Comparison of ENCODE assay signal across 9 cellular contexts in genomic region chr13:80337706-80338105, GRCh38. TPM values are rescaled to one million over a fixed set of nuclear protein-coding genes. Genes with fewer than 3 reads are reported as not detected.
DNase-seq lines count a peak whose midpoint lies in the region; ATAC-seq, FAIRE-seq and TF ChIP-seq lines count a peak whose summit lies in the region.
"Had no signal": no experiment of that assay in that cellular context is flagged by ENCODE, and none has a peak within 500 bp of the region (broad histone marks: within the 10 kb centered on the region; RNA-seq: fewer than 3 reads in every experiment).

No MANE protein-coding gene starts in this region.

- H2AFZ ChIP-seq in mammary epithelial cell (ENCODE audit: low read depth, low read length), result no peak overlapping the region

- H3K9ac ChIP-seq in mammary epithelial cell (ENCODE audit: insufficient read depth, low read length) (peak overlapping the region; percentile 97), kidney (ENCODE audit: low read length in 2 of 2) (peak overlapping the region in 1 of 2 donors; percentile 84)

- H4K20me1 ChIP-seq in mammary epithelial cell (ENCODE audit: insufficient read depth, low read length), result no peaks in the 10 kb centered on the region

- peaks cover 9% of the 10 kb centered on the region for H3K36me3 ChIP-seq in mammary epithelial cell (ENCODE audit: insufficient read depth, low read length)
- peaks cover 2 to 6% of the 10 kb centered on the region in 2 donors for H3K36me3 ChIP-seq in kidney (ENCODE audit: control insufficient read depth in 1 of 2, insufficient read depth in 2 of 2, low read length in 2 of 2)
- peaks cover 0 to 32% (median 4%) of the 10 kb centered on the region in 6 donors for H3K36me3 ChIP-seq in spleen

- peaks cover 16% of the 10 kb centered on the region for H3K4me1 ChIP-seq in mammary epithelial cell (ENCODE audit: insufficient read depth, low read length)
- peaks cover 0 to 15% of the 10 kb centered on the region in 2 donors for H3K4me1 ChIP-seq in kidney (ENCODE audit: control insufficient read depth in 1 of 2, insufficient read depth in 1 of 2, low read depth in 1 of 2, low read length in 2 of 2)
- peaks cover 0 to 75% (median 46%) of the 10 kb centered on the region in 6 donors for H3K4me1 ChIP-seq in spleen

- H3K4me3 ChIP-seq in mammary epithelial cell (replicated peaks in 1 of 3; ENCODE audit: insufficient read depth in 1 of 3, low read depth in 2 of 3, low read length in 3 of 3) (peak overlapping the region; percentile 89 to 95 (median 90)), kidney (ENCODE audit: low read length in 2 of 2) (peak overlapping the region; percentile 79 to 98), spleen (peak overlapping the region; percentile 57 to 91 (median 68))

- no peaks in the 10 kb centered on the region for H3K9me3 Mint-ChIP-seq in T-cell

- TF ChIP-seq CTCF in mammary epithelial cell (conservative IDR thresholded peaks at IDR 0.05 in 1 of 2, IDR thresholded peaks at IDR 0.05 in 1 of 2; ENCODE audit: extremely low read depth in 1 of 2, insufficient read depth in 1 of 2, low read depth in 1 of 2, low read length in 2 of 2), result no peak
- no peak for TF ChIP-seq CTCF in kidney (IDR thresholded peaks at IDR 0.05; ENCODE audit: borderline replicate concordance, extremely low read depth, insufficient read depth)
- no peak for TF ChIP-seq CTCF in spleen (IDR thresholded peaks at IDR 0.05 in 8 of 11, conservative IDR thresholded peaks at IDR 0.05 in 3 of 11)

- ATAC-seq in T-cell (replicated peaks in 1 of 4), result no peak

- POLR2A ChIA-PET in T-cell (lab: Charles Lee), result no interaction called here

- H3K27me3 Mint-ChIP-seq in T-cell, result peaks cover 18 to 23% of the 10 kb centered on the region in 2 donors

- peak overlapping the region in 1 of 2 donors; percentile 39 for H3K27ac Mint-ChIP-seq in T-cell

- no peak for FAIRE-seq in kidney (lab: Jason Lieb, UNC)
- FAIRE-seq: islet of Langerhans had no signal

- H3K4me2 ChIP-seq in mammary epithelial cell (ENCODE audit: insufficient read depth, low read depth, low read length), result peak overlapping the region; percentile 82

- no peak for TF ChIP-seq POLR2A in spleen (IDR thresholded peaks at IDR 0.05)

- intact Hi-C loops in mammary epithelial cell (cut with micrococcal nuclease), result loop anchor here (1.0 to 2.0 kb wide), 2 partner anchors 348 to 401 kb away; no protein-coding TSS in a partner anchor
- intact Hi-C loops in kidney (cut with DNase I), result no loop called here
- intact Hi-C loops in spleen (cut with DNase I; ENCODE audit: low total_unique reads), result no loop called here

- in situ Hi-C loops in mammary epithelial cell (cut with MboI; ENCODE audit: low sequenced_read_pairs in 2 of 2), result loop anchor here (5.0 to 25.0 kb wide), 5 partner anchors 295 to 650 kb away; no protein-coding TSS in a partner anchor

- H3K27me3 ChIP-seq in mammary epithelial cell (ENCODE audit: insufficient read depth, low read length) (no peaks in the 10 kb centered on the region), spleen (replicated peaks in 1 of 7) (peaks cover 0 to 46% (median 0%) of the 10 kb centered on the region in 7 donors)

- no peaks in the 10 kb centered on the region for H3K36me3 Mint-ChIP-seq in T-cell

- TSS peak; percentile 11 for BruUV-seq in mammary epithelial cell (replicated peaks; lab: Mats Ljungman, UMichigan)

- DNase-seq in HCEC 1CT (peak; percentile 33), mammary epithelial cell (peak; percentile 29), kidney (no peak), spleen (no peak), NCI-H1694 (lab: John Stamatoyannopoulos, UW) (no peak), HUDEP-2 (lab: John Stamatoyannopoulos, UW; ENCODE audit: unreplicated experiment in 76 of 76) (no peak), T-cell (no peak), NCI-H128 (lab: John Stamatoyannopoulos, UW; ENCODE audit: unreplicated experiment) (no peak)

- H3K9me3 ChIP-seq in mammary epithelial cell (replicated peaks; ENCODE audit: insufficient read depth, low read length), result no peaks in the 10 kb centered on the region
- H3K9me3 ChIP-seq in kidney (ENCODE audit: control insufficient read depth in 1 of 2, low read length in 2 of 2), result no peaks in the 10 kb centered on the region
- H3K9me3 ChIP-seq in spleen, result no peaks in the 10 kb centered on the region

- CTCF ChIA-PET in mammary epithelial cell (lab: Charles Lee; ENCODE audit: low non-redundant PET) (no interaction called here), T-cell (lab: Charles Lee) (no interaction called here)

- 4% methylated on average over 6 of the region's 6 CpGs for WGBS in mammary epithelial cell (ENCODE audit: low coverage, missing lambda C conversion rate)
- WGBS in spleen, 5 donors, result 60 to 71% (median 70%) methylated on average over 6 of the region's 6 CpGs

- dilution Hi-C loops in mammary epithelial cell (cut with HindIII; ENCODE audit: low sequenced_read_pairs), result no loop called here

- H3K79me2 ChIP-seq in mammary epithelial cell (ENCODE audit: insufficient read depth, low read length), result peaks cover 79% of the 10 kb centered on the region

- H3K27ac ChIP-seq in mammary epithelial cell (ENCODE audit: insufficient read depth, low read depth, low read length) (peak overlapping the region; percentile 94), kidney (ENCODE audit: low read depth in 2 of 2, low read length in 2 of 2) (no peak overlapping the region), spleen (peak overlapping the region in 7 of 8 donors; percentile 16 to 95 (median 92))

- peak overlapping the region in 1 of 3 donors; percentile 44 for H3K4me3 Mint-ChIP-seq in T-cell

- H3K4me1 Mint-ChIP-seq in T-cell, result peaks cover 14 to 17% (median 16%) of the 10 kb centered on the region in 3 donors

RNA-seq across cellular contexts. Expression of gene SPRY2, which starts 3.2 kb away (rescaled TPM):
- total RNA-seq in mammary epithelial cell (10 to 100 TPM; 14.8 to 59.4 TPM), kidney (26.2 TPM), spleen (10 to 100 TPM; 29.5 to 63.9 (median 46.6) TPM), T-cell (1 to 10 TPM in 1 of 5 donors, under 1 TPM in 4; 0.33 to 1.2 (median 0.55) TPM)
- polyA plus RNA-seq in mammary epithelial cell (55.0 TPM), kidney (ENCODE audit: insufficient read depth, low read depth, low replicate concordance) (10.6 TPM), spleen (10 to 100 TPM in 1 of 3 donors, 1 to 10 TPM in 2; 8.5 to 13.9 (median 9.2) TPM)
- polyA minus RNA-seq in mammary epithelial cell, result 64.8 TPM

Comparison
In these comparisons a context has a peak if more than half of its experiments do, and no peak if none do; other contexts are left out.
1. DNase-seq: peak in HCEC 1CT (single experiment) and mammary epithelial cell (single experiment); none in kidney (single experiment), spleen (single experiment), NCI-H1694 (single experiment), HUDEP-2 (0 of 76), T-cell (0 of 34) and NCI-H128 (single experiment).
2. H3K27ac ChIP-seq: peak in mammary epithelial cell (single experiment) and spleen (7 of 8); none in kidney (0 of 2).
3. RNA of gene SPRY2, which starts 3.2 kb away (total RNA-seq): 14.8 to 59.4 TPM in mammary epithelial cell, 29.5 to 63.9 TPM in spleen and 26.2 TPM in kidney (single experiment); 0.33 to 1.2 TPM in T-cell; every median in the first group is over 4 times any median in the second.
4. Peak in every context shown above with its lines, with median percentiles within 50 percentile points of each other: H3K4me3 ChIP-seq.